ENCODE assay signal across 8 cellular contexts in genomic region chr5:127153521-127153920, GRCh38.
"Had no signal": no experiment of that assay in that cellular context is flagged by ENCODE, and none has a peak within 500 bp of the region (broad histone marks: within the 10 kb centered on the region; RNA-seq: fewer than 3 reads in every experiment).

No MANE protein-coding gene starts in this region.

- H3K4me2 ChIP-seq: KMS-11 had no signal

- FAIRE-seq: HepG2, HTR-8/SVneo had no signal

- DNase-seq: IMR-90, KBM-7, KG1 had no signal

- H3K27ac Mint-ChIP-seq: IgD-negative memory B cell had no signal

- ATAC-seq: HepG2 had no signal

- H3K4me1 Mint-ChIP-seq: IgD-negative memory B cell had no signal

- H3K9ac ChIP-seq: KMS-11 had no signal

- H3K36me3 Mint-ChIP-seq: IgD-negative memory B cell had no signal

- H3K4me3 Mint-ChIP-seq: IgD-negative memory B cell had no signal

- H3K27ac ChIP-seq: HL-60, KMS-11 had no signal
